20 cellular contexts compared by ENCODE assay signal in genomic region chr7:157371296-157371695, GRCh38. TPM values are rescaled to one million over a fixed set of nuclear protein-coding genes. Genes with fewer than 3 reads are reported as not detected.
DNase-seq lines count a peak whose midpoint lies in the region; ATAC-seq and TF ChIP-seq lines count a peak whose summit lies in the region.
"Had no signal": no experiment of that assay in that cellular context is flagged by ENCODE, and none has a peak within 500 bp of the region (broad histone marks: within the 10 kb centered on the region; RNA-seq: fewer than 3 reads in every experiment).

No MANE protein-coding gene starts in this region.

- H3K4me1 ChIP-seq in GM23338 (ENCODE audit: insufficient read depth) = peaks cover 27% of the 10 kb centered on the region
- H3K4me1 ChIP-seq: BE2C had no signal

- H3K9me2 ChIP-seq in GM23338 (ENCODE audit: insufficient read depth) = no peaks in the 10 kb centered on the region

- DNase-seq in activated naive CD8-positive, alpha-beta T cell treated with anti-CD3 and anti-CD28 coated beads for 36 hours = no peak
- DNase-seq in activated naive CD8-positive, alpha-beta T cell treated with anti-CD3 and anti-CD28 coated beads, Interleukin-2, amount 50 U/mL, for 24 hours = no peak
- DNase-seq in GM23338 (ENCODE audit: low spot score) (no peak), progenitor cell of endocrine pancreas (ENCODE audit: low spot score, unreplicated experiment) (no peak), MG63 (no peak), GM03348 (ENCODE audit: low spot score) (no peak)
- DNase-seq in effector memory CD8-positive, alpha-beta T cell = no peak
- DNase-seq: BE2C, EL, GF-D8, HCEC 1CT, NCI-H1105, NCI-H1694, NCI-H2081 treated with DMSO at 0.1 percent for 48 hours, NCI-H2171 treated with DMSO at 0.1 percent for 48 hours, NCI-H524 treated with DMSO at 0.1 percent for 48 hours, NCI-H82, OCI-M1 had no signal

- H3K27me3 ChIP-seq in GM23338 (ENCODE audit: insufficient read depth) = no peaks in the 10 kb centered on the region
- H3K27me3 ChIP-seq in MG63 = no peaks in the 10 kb centered on the region
- H3K27me3 ChIP-seq: BE2C, SJSA1 had no signal

- no peak overlapping the region for H3K4me3 ChIP-seq in GM23338
- no peak overlapping the region for H3K4me3 ChIP-seq in MG63
- H3K4me3 ChIP-seq: SJSA1 had no signal

- peaks cover 33% of the 10 kb centered on the region for H3K4me1 Mint-ChIP-seq in activated naive CD8-positive, alpha-beta T cell treated with anti-CD3 and anti-CD28 coated beads for 36 hours
- peaks cover 32% of the 10 kb centered on the region for H3K4me1 Mint-ChIP-seq in activated naive CD8-positive, alpha-beta T cell treated with anti-CD3 and anti-CD28 coated beads, Interleukin-2, amount 50 U/mL, for 24 hours
- H3K4me1 Mint-ChIP-seq in GM23338 (peaks cover 27% of the 10 kb centered on the region), progenitor cell of endocrine pancreas (ENCODE audit: low read depth) (peaks cover 3% of the 10 kb centered on the region)
- H3K4me1 Mint-ChIP-seq in effector memory CD8-positive, alpha-beta T cell (ENCODE audit: low read depth in 2 of 2) = peaks cover 53 to 61% of the 10 kb centered on the region in 2 donors

- TF ChIP-seq CTCF in GM23338 (conservative IDR thresholded peaks at IDR 0.05; ENCODE audit: low read depth in 2 of 2) (no peak), progenitor cell of endocrine pancreas (IDR thresholded peaks at IDR 0.05; ENCODE audit: unreplicated experiment) (no peak)

- no peaks in the 10 kb centered on the region for H3K9me3 Mint-ChIP-seq in activated naive CD8-positive, alpha-beta T cell treated with anti-CD3 and anti-CD28 coated beads for 36 hours
- H3K9me3 Mint-ChIP-seq in activated naive CD8-positive, alpha-beta T cell treated with anti-CD3 and anti-CD28 coated beads, Interleukin-2, amount 50 U/mL, for 24 hours = no peaks in the 10 kb centered on the region
- H3K9me3 Mint-ChIP-seq in GM23338 (no peaks in the 10 kb centered on the region), progenitor cell of endocrine pancreas (ENCODE audit: low read depth) (no peaks in the 10 kb centered on the region)
- H3K9me3 Mint-ChIP-seq in effector memory CD8-positive, alpha-beta T cell = no peaks in the 10 kb centered on the region

- peaks cover 65% of the 10 kb centered on the region for H3K36me3 ChIP-seq in GM23338 (ENCODE audit: insufficient read depth)
- peaks cover 31% of the 10 kb centered on the region for H3K36me3 ChIP-seq in MG63

- peaks cover 96% of the 10 kb centered on the region for H4K20me1 ChIP-seq in GM23338 (replicated peaks; ENCODE audit: insufficient read depth)

- peaks cover 100% of the 10 kb centered on the region for H3K79me2 ChIP-seq in GM23338 (replicated peaks; ENCODE audit: insufficient read depth)

- no peak overlapping the region for H2AFZ ChIP-seq in GM23338

- H3K27ac ChIP-seq in GM23338 (ENCODE audit: low read depth) = peak overlapping the region; percentile 79
- H3K27ac ChIP-seq: KMS-11, SJSA1 had no signal

- H3K36me3 Mint-ChIP-seq in activated naive CD8-positive, alpha-beta T cell treated with anti-CD3 and anti-CD28 coated beads for 36 hours = peaks cover 40% of the 10 kb centered on the region
- H3K36me3 Mint-ChIP-seq in activated naive CD8-positive, alpha-beta T cell treated with anti-CD3 and anti-CD28 coated beads, Interleukin-2, amount 50 U/mL, for 24 hours (ENCODE audit: low read depth) = peaks cover 60% of the 10 kb centered on the region
- H3K36me3 Mint-ChIP-seq in GM23338 (ENCODE audit: low read depth) (peaks cover 91% of the 10 kb centered on the region), progenitor cell of endocrine pancreas (ENCODE audit: insufficient read depth) (peaks cover 39% of the 10 kb centered on the region)
- peaks cover 99% of the 10 kb centered on the region for H3K36me3 Mint-ChIP-seq in effector memory CD8-positive, alpha-beta T cell (ENCODE audit: insufficient read depth)

- H3K9me3 ChIP-seq in MG63 = no peaks in the 10 kb centered on the region
- H3K9me3 ChIP-seq: BE2C, SJSA1 had no signal

- ATAC-seq in activated naive CD8-positive, alpha-beta T cell treated with anti-CD3 and anti-CD28 coated beads, Interleukin-2, amount 50 U/mL, for 24 hours = no peak
- peak; percentile 13; the same call in 1 of the 3 replicates for ATAC-seq in GM23338
- no peak for ATAC-seq in effector memory CD8-positive, alpha-beta T cell (replicated peaks)

- H3K27ac Mint-ChIP-seq in activated naive CD8-positive, alpha-beta T cell treated with anti-CD3 and anti-CD28 coated beads for 36 hours = peak overlapping the region; percentile 13
- no peak overlapping the region for H3K27ac Mint-ChIP-seq in activated naive CD8-positive, alpha-beta T cell treated with anti-CD3 and anti-CD28 coated beads, Interleukin-2, amount 50 U/mL, for 24 hours
- H3K27ac Mint-ChIP-seq in GM23338 = no peak overlapping the region
- H3K27ac Mint-ChIP-seq in effector memory CD8-positive, alpha-beta T cell = peak overlapping the region; percentile 70 to 91
- H3K27ac Mint-ChIP-seq in progenitor cell of endocrine pancreas = peak overlapping the region; percentile 56

- H3K27me3 Mint-ChIP-seq in activated naive CD8-positive, alpha-beta T cell treated with anti-CD3 and anti-CD28 coated beads for 36 hours = no peaks in the 10 kb centered on the region
- no peaks in the 10 kb centered on the region for H3K27me3 Mint-ChIP-seq in activated naive CD8-positive, alpha-beta T cell treated with anti-CD3 and anti-CD28 coated beads, Interleukin-2, amount 50 U/mL, for 24 hours
- peaks cover 6% of the 10 kb centered on the region for H3K27me3 Mint-ChIP-seq in GM23338 (ENCODE audit: insufficient read depth, low read depth, poor library complexity)
- H3K27me3 Mint-ChIP-seq in effector memory CD8-positive, alpha-beta T cell = no peaks in the 10 kb centered on the region
- no peaks in the 10 kb centered on the region for H3K27me3 Mint-ChIP-seq in progenitor cell of endocrine pancreas

- peaks cover 50% of the 10 kb centered on the region for H3F3A ChIP-seq in GM23338 (replicated peaks; ENCODE audit: low read depth)

- H3K4me2 ChIP-seq in GM23338 = no peak overlapping the region
- H3K4me2 ChIP-seq: KMS-11 had no signal

- no peak overlapping the region for H3K4me3 Mint-ChIP-seq in activated naive CD8-positive, alpha-beta T cell treated with anti-CD3 and anti-CD28 coated beads for 36 hours
- H3K4me3 Mint-ChIP-seq in activated naive CD8-positive, alpha-beta T cell treated with anti-CD3 and anti-CD28 coated beads, Interleukin-2, amount 50 U/mL, for 24 hours = no peak overlapping the region
- no peak overlapping the region for H3K4me3 Mint-ChIP-seq in GM23338
- H3K4me3 Mint-ChIP-seq in effector memory CD8-positive, alpha-beta T cell = no peak overlapping the region
- H3K4me3 Mint-ChIP-seq in progenitor cell of endocrine pancreas (ENCODE audit: low read depth) = no peak overlapping the region

TF ChIP-seq in GM23338, 12 proteins besides CTCF, POLR2A, EP300 and RAD21 (continues in another document):
- TF ChIP-seq ZNF331 (CRISPR knock-in tag; IDR thresholded peaks at IDR 0.05; ENCODE audit: low read depth) (no peak), JUNB (IDR thresholded peaks at IDR 0.05; ENCODE audit: unreplicated experiment) (no peak), ETS1 (IDR thresholded peaks at IDR 0.05) (no peak), EZH2phosphoT487 (IDR thresholded peaks at IDR 0.05; ENCODE audit: unreplicated experiment) (no peak), ZNF114 (CRISPR knock-in tag; IDR thresholded peaks at IDR 0.05) (no peak), STAT1 (IDR thresholded peaks at IDR 0.05; ENCODE audit: unreplicated experiment) (no peak), POLR2AphosphoS5 (IDR thresholded peaks at IDR 0.05; ENCODE audit: low read depth) (no peak)

RNA-seq across cellular contexts. Expression of gene DNAJB6, which starts 34.5 kb away (rescaled TPM):
- 10 to 100 TPM; 77.5 to 78.0 TPM for total RNA-seq in activated naive CD8-positive, alpha-beta T cell treated with anti-CD3 and anti-CD28 coated beads for 36 hours
- total RNA-seq in GM23338 (2014; rRNA removed; shearing (Covaris generic)) = 308 and 325 TPM in 2 replicates
- 305 and 322 TPM in 2 replicates for polyA plus RNA-seq in GM23338 (2016; fragmentation: Nextera tagmentation; extraction: Ambion mirVana)
- total RNA-seq in progenitor cell of endocrine pancreas = 117 and 119 TPM in 2 replicates
- 89.7 and 126 TPM in 2 replicates for total RNA-seq in MG63 (2014; rRNA removed; shearing (Covaris generic); ENCODE audit: low replicate concordance)

Comparison
In these comparisons a context has a peak if more than half of its experiments do, and no peak if none do; other contexts are left out.
1. H3K27ac Mint-ChIP-seq: peak in activated naive CD8-positive, alpha-beta T cell treated with anti-CD3 and anti-CD28 coated beads for 36 hours (single experiment), effector memory CD8-positive, alpha-beta T cell (2 of 2) and progenitor cell of endocrine pancreas (single experiment); none in activated naive CD8-positive, alpha-beta T cell treated with anti-CD3 and anti-CD28 coated beads, Interleukin-2, amount 50 U/mL, for 24 hours (single experiment) and GM23338 (single experiment).